1 cellular context compared by ENCODE assay signal in the genomic region with DNA sequence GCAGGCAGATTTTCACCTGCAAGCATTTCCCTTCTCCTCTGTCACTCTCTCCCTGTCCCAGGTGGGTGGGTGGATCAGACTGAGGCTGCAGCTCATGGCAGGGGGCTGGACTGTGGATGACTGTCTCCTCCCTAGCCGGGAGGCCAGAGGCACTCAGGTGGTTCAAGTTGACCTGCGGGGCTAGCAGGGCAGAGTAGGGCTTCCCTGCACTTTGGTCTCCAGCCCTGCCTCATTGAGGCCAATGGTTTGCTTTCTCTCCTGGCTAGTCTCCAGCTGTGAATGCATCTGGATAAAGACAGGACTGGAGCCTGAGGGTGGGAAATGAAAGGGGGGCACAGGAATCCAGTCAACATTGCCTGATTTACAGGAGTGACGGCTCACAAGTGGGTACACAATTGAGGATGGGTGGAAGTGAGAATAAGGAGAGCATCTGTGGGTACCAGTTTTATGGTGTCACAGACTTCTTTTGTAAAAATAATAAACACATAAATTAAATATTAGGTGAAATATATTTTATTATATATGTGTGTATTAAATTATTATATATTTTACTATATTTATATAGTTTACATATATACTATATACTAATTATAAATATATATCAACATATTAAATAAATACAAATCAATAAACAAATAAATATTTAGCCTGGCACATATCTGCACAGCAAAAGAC.
TF ChIP-seq lines count a peak whose summit lies in the region.

No MANE protein-coding gene starts in this region.

TF ChIP-seq in HepG2, 621 proteins besides CTCF, POLR2A, EP300 and RAD21 (continued from another document):
- TF ChIP-seq AHDC1 (CRISPR knock-in tag; IDR thresholded peaks at IDR 0.05; ENCODE audit: borderline replicate concordance) (peak; percentile 15; the same call in 1 of the 2 replicates), ELF3 (CRISPR knock-in tag; IDR thresholded peaks at IDR 0.05) (no peak), TIGD3 (CRISPR knock-in tag; IDR thresholded peaks at IDR 0.05; ENCODE audit: borderline replicate concordance) (no peak), ZNF44 (CRISPR knock-in tag; IDR thresholded peaks at IDR 0.05) (no peak), KMT2B (CRISPR knock-in tag; IDR thresholded peaks at IDR 0.05) (no peak), RFXANK (CRISPR knock-in tag; IDR thresholded peaks at IDR 0.05) (no peak), CHCHD3 (CRISPR knock-in tag; IDR thresholded peaks at IDR 0.05) (no peak), ZNF121 (CRISPR knock-in tag; IDR thresholded peaks at IDR 0.05) (no peak), ZNF550 (CRISPR knock-in tag; IDR thresholded peaks at IDR 0.05; ENCODE audit: borderline replicate concordance) (no peak), ZNF776 (CRISPR knock-in tag; IDR thresholded peaks at IDR 0.05) (no peak), KDM6A (CRISPR knock-in tag; IDR thresholded peaks at IDR 0.05; ENCODE audit: low read depth) (peak; percentile 84), NFKBIZ (CRISPR knock-in tag; IDR thresholded peaks at IDR 0.05) (no peak), TBX3 (IDR thresholded peaks at IDR 0.05; ENCODE audit: borderline replicate concordance) (no peak), E2F1 (CRISPR knock-in tag; IDR thresholded peaks at IDR 0.05) (no peak), ZNF451 (CRISPR knock-in tag; IDR thresholded peaks at IDR 0.05) (no peak), ZSCAN31 (CRISPR knock-in tag; IDR thresholded peaks at IDR 0.05; ENCODE audit: low read depth) (no peak; the same call in 1 of the 2 replicates), ZNF232 (CRISPR knock-in tag; IDR thresholded peaks at IDR 0.05; ENCODE audit: borderline replicate concordance) (no peak), POLR2AphosphoS2 (IDR thresholded peaks at IDR 0.05; ENCODE audit: low read depth, low read length) (no peak), HOXA7 (CRISPR knock-in tag; IDR thresholded peaks at IDR 0.05) (no peak), ZNF407 (CRISPR knock-in tag; IDR thresholded peaks at IDR 0.05; ENCODE audit: not compliant biosample characterization) (no peak), KDM3A (CRISPR knock-in tag; IDR thresholded peaks at IDR 0.05; ENCODE audit: low read depth) (no peak), JDP2 (CRISPR knock-in tag; IDR thresholded peaks at IDR 0.05; ENCODE audit: borderline replicate concordance) (no peak), KLF6 (CRISPR knock-in tag; IDR thresholded peaks at IDR 0.05) (no peak)
- TF ChIP-seq, protein P1, sequence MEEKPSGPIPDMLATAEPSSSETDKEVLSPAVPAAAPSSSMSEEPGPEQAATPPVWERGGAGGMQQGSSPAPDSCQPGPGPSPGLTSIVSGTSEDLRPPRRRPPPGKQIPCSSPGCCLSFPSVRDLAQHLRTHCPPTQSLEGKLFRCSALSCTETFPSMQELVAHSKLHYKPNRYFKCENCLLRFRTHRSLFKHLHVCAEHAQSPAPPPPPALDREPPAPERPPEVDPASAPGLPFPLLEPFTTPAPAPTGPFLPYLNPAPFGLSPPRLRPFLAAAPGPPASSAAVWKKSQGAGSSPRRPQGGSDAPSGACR (CRISPR knock-in tag; IDR thresholded peaks at IDR 0.05): no peak
- TF ChIP-seq, protein P2, sequence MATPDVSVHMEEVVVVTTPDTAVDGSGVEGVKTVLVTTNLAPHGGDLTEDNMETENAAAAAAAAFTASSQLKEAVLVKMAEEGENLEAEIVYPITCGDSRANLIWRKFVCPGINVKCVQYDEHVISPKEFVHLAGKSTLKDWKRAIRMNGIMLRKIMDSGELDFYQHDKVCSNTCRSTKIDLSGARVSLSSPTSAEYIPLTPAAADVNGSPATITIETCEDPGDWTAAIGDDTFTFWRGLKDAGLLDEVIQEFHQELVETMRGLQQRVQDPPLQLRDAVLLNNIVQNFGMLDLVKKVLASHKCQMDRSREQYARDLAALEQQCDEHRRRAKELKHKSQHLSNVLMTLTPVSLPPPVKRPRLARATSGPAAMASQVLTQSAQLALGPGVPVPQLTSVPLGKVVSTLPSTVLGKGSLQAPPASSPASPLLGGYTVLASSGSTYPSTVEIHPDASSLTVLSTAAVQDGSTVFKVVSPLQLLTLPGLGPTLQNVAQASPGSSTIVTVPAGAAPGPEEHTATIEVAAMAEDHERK (CRISPR knock-in tag; IDR thresholded peaks at IDR 0.05; ENCODE audit: low read depth): no peak
TF ChIP-seq in HepG2: peak in this region for 108.
